ENCODE assay signal across 1 cellular context in the genomic region with DNA sequence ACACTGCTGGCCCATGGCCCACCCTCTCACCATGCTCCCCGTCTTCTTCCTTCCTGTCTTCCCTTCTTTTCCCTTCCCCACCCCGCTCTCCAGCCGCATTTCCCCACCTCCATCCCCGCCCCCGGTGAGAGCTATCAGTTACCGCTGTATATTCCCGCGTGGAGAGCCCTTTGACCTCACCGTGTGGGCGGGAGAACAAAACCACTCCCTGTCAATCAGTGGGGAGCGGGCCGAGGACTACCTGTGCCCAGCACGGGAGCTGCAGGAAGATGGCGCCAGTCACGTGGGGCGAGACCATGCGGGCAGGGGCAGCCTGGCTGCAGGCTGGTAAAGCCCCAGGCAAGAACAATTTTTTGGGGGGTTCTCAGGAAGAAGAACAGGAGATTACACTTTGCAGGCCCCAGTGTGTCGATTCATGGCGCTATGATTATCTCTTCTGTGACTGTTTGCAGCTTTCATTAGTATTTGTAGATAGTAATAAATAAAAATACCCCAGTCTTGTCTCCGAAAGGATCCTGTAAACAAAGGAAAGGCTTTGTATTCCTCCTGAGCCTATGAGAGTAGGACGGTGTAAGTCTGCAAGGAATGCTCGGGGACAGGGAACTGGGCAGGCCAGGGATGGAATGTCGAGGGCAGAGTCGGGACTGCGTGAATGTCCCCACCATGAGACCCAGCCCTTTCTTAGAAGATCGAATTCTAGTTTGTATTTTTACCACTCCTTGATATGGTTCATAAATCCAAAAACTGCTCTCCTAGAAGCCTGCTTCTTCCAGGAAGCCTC.
TF ChIP-seq lines count a peak whose summit lies in the region.

No MANE protein-coding gene starts in this region.

TF ChIP-seq in HepG2, 621 proteins besides CTCF, POLR2A, EP300 and RAD21:
- TF ChIP-seq, protein P1, sequence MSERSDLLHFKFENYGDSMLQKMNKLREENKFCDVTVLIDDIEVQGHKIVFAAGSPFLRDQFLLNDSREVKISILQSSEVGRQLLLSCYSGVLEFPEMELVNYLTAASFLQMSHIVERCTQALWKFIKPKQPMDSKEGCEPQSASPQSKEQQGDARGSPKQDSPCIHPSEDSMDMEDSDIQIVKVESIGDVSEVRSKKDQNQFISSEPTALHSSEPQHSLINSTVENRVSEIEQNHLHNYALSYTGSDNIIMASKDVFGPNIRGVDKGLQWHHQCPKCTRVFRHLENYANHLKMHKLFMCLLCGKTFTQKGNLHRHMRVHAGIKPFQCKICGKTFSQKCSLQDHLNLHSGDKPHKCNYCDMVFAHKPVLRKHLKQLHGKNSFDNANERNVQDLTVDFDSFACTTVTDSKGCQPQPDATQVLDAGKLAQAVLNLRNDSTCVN (CRISPR knock-in tag; IDR thresholded peaks at IDR 0.05; ENCODE audit: borderline replicate concordance): no peak
- TF ChIP-seq HNRNPUL1 (IDR thresholded peaks at IDR 0.05; ENCODE audit: low read depth, low read length) (no peak), GATAD1 (CRISPR knock-in tag; IDR thresholded peaks at IDR 0.05) (no peak), ASH2L (IDR thresholded peaks at IDR 0.05; ENCODE audit: insufficient read length, low read depth, low read length) (no peak), MED13 (CRISPR knock-in tag; IDR thresholded peaks at IDR 0.05) (no peak), SMAD9 (CRISPR knock-in tag; IDR thresholded peaks at IDR 0.05) (no peak), ZNF557 (CRISPR knock-in tag; IDR thresholded peaks at IDR 0.05) (no peak), HOXA9 (CRISPR knock-in tag; IDR thresholded peaks at IDR 0.05; ENCODE audit: borderline replicate concordance) (no peak), PBX2 (CRISPR knock-in tag; IDR thresholded peaks at IDR 0.05) (0 out of 2 replicates have a peak, but pooled peaks have one; percentile 39), SNAPC2 (CRISPR knock-in tag; IDR thresholded peaks at IDR 0.05) (no peak), TFDP1 (CRISPR knock-in tag; IDR thresholded peaks at IDR 0.05; ENCODE audit: borderline replicate concordance) (0 out of 2 replicates have a peak, but pooled peaks have one; percentile 23), ZNF296 (CRISPR knock-in tag; conservative IDR thresholded peaks at IDR 0.05) (no peak), YY1 (IDR thresholded peaks at IDR 0.05; ENCODE audit: insufficient read depth, insufficient replicate concordance, low read depth, low read length) (peak; percentile 27), U2AF2 (IDR thresholded peaks at IDR 0.05; ENCODE audit: low read depth, low read length) (no peak), NBN (conservative IDR thresholded peaks at IDR 0.05) (no peak), ZNF589 (CRISPR knock-in tag; conservative IDR thresholded peaks at IDR 0.05) (no peak), MAFK (conservative IDR thresholded peaks at IDR 0.05 in 1 of 2, IDR thresholded peaks at IDR 0.05 in 1 of 2; ENCODE audit: low read length in 2 of 2) (no peak), ZNF530 (CRISPR knock-in tag; IDR thresholded peaks at IDR 0.05; ENCODE audit: low read depth) (no peak), ZNF615 (CRISPR knock-in tag; IDR thresholded peaks at IDR 0.05; ENCODE audit: borderline replicate concordance) (no peak), ZNF136 (CRISPR knock-in tag; IDR thresholded peaks at IDR 0.05; ENCODE audit: low read depth) (no peak), PAWR (CRISPR knock-in tag; IDR thresholded peaks at IDR 0.05; ENCODE audit: borderline replicate concordance) (no peak), NR2C2 (CRISPR knock-in tag; IDR thresholded peaks at IDR 0.05; ENCODE audit: borderline replicate concordance) (peak; percentile 69; the same call in 1 of the 2 replicates), ZNF563 (CRISPR knock-in tag; IDR thresholded peaks at IDR 0.05) (no peak), KLF13 (CRISPR knock-in tag; IDR thresholded peaks at IDR 0.05) (no peak), KLF9 (CRISPR knock-in tag; IDR thresholded peaks at IDR 0.05; ENCODE audit: low read depth) (no peak), ARID2 (CRISPR knock-in tag; IDR thresholded peaks at IDR 0.05; ENCODE audit: borderline replicate concordance) (no peak)
- TF ChIP-seq, protein P2, sequence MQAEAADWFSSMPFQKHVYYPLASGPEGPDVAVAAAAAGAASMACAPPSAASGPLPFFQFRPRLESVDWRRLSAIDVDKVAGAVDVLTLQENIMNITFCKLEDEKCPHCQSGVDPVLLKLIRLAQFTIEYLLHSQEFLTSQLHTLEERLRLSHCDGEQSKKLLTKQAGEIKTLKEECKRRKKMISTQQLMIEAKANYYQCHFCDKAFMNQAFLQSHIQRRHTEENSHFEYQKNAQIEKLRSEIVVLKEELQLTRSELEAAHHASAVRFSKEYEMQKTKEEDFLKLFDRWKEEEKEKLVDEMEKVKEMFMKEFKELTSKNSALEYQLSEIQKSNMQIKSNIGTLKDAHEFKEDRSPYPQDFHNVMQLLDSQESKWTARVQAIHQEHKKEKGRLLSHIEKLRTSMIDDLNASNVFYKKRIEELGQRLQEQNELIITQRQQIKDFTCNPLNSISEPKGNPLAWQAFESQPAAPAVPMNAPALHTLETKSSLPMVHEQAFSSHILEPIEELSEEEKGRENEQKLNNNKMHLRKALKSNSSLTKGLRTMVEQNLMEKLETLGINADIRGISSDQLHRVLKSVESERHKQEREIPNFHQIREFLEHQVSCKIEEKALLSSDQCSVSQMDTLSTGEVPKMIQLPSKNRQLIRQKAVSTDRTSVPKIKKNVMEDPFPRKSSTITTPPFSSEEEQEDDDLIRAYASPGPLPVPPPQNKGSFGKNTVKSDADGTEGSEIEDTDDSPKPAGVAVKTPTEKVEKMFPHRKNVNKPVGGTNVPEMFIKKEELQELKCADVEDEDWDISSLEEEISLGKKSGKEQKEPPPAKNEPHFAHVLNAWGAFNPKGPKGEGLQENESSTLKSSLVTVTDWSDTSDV (CRISPR knock-in tag; IDR thresholded peaks at IDR 0.05): no peak
- TF ChIP-seq, protein P3, sequence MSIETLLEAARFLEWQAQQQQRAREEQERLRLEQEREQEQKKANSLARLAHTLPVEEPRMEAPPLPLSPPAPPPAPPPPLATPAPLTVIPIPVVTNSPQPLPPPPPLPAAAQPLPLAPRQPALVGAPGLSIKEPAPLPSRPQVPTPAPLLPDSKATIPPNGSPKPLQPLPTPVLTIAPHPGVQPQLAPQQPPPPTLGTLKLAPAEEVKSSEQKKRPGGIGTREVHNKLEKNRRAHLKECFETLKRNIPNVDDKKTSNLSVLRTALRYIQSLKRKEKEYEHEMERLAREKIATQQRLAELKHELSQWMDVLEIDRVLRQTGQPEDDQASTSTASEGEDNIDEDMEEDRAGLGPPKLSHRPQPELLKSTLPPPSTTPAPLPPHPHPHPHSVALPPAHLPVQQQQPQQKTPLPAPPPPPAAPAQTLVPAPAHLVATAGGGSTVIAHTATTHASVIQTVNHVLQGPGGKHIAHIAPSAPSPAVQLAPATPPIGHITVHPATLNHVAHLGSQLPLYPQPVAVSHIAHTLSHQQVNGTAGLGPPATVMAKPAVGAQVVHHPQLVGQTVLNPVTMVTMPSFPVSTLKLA (IDR thresholded peaks at IDR 0.05): no peak
- TF ChIP-seq, protein P4, sequence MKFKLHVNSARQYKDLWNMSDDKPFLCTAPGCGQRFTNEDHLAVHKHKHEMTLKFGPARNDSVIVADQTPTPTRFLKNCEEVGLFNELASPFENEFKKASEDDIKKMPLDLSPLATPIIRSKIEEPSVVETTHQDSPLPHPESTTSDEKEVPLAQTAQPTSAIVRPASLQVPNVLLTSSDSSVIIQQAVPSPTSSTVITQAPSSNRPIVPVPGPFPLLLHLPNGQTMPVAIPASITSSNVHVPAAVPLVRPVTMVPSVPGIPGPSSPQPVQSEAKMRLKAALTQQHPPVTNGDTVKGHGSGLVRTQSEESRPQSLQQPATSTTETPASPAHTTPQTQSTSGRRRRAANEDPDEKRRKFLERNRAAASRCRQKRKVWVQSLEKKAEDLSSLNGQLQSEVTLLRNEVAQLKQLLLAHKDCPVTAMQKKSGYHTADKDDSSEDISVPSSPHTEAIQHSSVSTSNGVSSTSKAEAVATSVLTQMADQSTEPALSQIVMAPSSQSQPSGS (CRISPR knock-in tag; IDR thresholded peaks at IDR 0.05): no peak
- TF ChIP-seq, protein P5, sequence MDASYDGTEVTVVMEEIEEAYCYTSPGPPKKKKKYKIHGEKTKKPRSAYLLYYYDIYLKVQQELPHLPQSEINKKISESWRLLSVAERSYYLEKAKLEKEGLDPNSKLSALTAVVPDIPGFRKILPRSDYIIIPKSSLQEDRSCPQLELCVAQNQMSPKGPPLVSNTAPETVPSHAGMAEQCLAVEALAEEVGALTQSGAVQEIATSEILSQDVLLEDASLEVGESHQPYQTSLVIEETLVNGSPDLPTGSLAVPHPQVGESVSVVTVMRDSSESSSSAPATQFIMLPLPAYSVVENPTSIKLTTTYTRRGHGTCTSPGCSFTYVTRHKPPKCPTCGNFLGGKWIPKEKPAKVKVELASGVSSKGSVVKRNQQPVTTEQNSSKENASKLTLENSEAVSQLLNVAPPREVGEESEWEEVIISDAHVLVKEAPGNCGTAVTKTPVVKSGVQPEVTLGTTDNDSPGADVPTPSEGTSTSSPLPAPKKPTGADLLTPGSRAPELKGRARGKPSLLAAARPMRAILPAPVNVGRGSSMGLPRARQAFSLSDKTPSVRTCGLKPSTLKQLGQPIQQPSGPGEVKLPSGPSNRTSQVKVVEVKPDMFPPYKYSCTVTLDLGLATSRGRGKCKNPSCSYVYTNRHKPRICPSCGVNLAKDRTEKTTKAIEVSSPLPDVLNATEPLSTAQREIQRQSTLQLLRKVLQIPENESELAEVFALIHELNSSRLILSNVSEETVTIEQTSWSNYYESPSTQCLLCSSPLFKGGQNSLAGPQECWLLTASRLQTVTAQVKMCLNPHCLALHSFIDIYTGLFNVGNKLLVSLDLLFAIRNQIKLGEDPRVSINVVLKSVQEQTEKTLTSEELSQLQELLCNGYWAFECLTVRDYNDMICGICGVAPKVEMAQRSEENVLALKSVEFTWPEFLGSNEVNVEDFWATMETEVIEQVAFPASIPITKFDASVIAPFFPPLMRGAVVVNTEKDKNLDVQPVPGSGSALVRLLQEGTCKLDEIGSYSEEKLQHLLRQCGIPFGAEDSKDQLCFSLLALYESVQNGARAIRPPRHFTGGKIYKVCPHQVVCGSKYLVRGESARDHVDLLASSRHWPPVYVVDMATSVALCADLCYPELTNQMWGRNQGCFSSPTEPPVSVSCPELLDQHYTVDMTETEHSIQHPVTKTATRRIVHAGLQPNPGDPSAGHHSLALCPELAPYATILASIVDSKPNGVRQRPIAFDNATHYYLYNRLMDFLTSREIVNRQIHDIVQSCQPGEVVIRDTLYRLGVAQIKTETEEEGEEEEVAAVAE (CRISPR knock-in tag; IDR thresholded peaks at IDR 0.05; ENCODE audit: borderline replicate concordance): no peak
- TF ChIP-seq, protein P6, sequence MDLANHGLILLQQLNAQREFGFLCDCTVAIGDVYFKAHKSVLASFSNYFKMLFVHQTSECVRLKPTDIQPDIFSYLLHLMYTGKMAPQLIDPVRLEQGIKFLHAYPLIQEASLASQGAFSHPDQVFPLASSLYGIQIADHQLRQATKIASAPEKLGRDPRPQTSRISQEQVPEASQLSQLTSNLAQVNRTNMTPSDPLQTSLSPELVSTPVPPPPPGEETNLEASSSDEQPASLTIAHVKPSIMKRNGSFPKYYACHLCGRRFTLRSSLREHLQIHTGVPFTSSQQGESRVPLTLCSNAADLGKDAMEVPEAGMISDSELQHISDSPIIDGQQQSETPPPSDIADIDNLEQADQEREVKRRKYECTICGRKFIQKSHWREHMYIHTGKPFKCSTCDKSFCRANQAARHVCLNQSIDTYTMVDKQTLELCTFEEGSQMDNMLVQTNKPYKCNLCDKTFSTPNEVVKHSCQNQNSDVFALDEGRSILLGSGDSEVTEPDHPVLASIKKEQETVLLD (CRISPR knock-in tag; IDR thresholded peaks at IDR 0.05; ENCODE audit: low read depth): no peak
